1 cellular context compared by ENCODE assay signal in genomic region chr1:33220701-33221384, GRCh38.
A peak's percentile ranks its signal among the peaks of the same experiment; 100 is the strongest.
TF ChIP-seq lines count a peak whose summit lies in the region.

No MANE protein-coding gene starts in this region.

TF ChIP-seq in H1, 55 proteins besides CTCF, POLR2A, EP300 and RAD21 (continued from another document):
- TF ChIP-seq, protein P1, sequence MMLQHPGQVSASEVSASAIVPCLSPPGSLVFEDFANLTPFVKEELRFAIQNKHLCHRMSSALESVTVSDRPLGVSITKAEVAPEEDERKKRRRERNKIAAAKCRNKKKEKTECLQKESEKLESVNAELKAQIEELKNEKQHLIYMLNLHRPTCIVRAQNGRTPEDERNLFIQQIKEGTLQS (IDR thresholded peaks at IDR 0.05; ENCODE audit: insufficient read depth, low read depth, low read length) = no peak
- TF ChIP-seq TAF1 (IDR thresholded peaks at IDR 0.05; ENCODE audit: low read depth, low read length) = peak; percentile 29; the same call in 1 of the 2 replicates
TF ChIP-seq in H1: peak in this region for 1.
